ENCODE assay signal across 19 cellular contexts in the genomic region with DNA sequence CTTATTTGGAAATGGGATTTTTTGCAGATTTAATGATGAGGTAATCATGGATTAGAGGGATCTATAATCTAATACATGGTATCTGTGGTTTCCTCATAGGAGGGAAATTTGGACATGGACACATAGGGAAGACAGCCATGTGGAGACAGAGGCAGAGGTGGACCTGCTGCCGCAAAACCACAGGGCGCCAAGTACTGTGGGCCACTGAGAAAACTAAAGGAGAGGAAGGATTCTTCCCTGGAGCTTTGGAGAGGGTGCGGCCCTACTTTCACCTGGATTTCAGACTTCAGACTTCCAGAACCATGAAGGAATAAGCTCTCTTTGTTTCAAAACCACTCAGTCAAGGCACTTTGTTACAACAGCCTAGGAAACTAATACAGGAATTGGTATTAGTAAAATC.
DNase-seq lines count a peak whose midpoint lies in the region; ATAC-seq, FAIRE-seq and TF ChIP-seq lines count a peak whose summit lies in the region.
"Had no signal": no experiment of that assay in that cellular context is flagged by ENCODE, and none has a peak within 500 bp of the region (broad histone marks: within the 10 kb centered on the region; RNA-seq: fewer than 3 reads in every experiment).

No MANE protein-coding gene starts in this region.

- CTCF ChIA-PET in A549 (lab: Yijun Ruan, JAX): interaction anchor here (1.2 to 2.1 kb wide), 3 partner anchors 20 to 1479 kb away, joined by 3 to 7 read pairs (median 3); no protein-coding TSS in a partner anchor
- CTCF ChIA-PET in PC-3 (lab: Charles Lee): interaction anchor here (0.9 kb wide), 1 partner anchor 94 kb away, joined by 4 read pairs; no protein-coding TSS in a partner anchor

- TF ChIP-seq RAD21 in A549 (conservative IDR thresholded peaks at IDR 0.05 in 1 of 2, IDR thresholded peaks at IDR 0.05 in 1 of 2): no peak

- peaks cover 28% of the 10 kb centered on the region for H3K27me3 Mint-ChIP-seq in activated T-helper 17 cell treated with anti-CD3 and anti-CD28 coated beads, Interleukin-2, amount 50 U/mL, for 72 hours

- H3K4me3 ChIP-seq in A549 (no peak overlapping the region), PC-3 (ENCODE audit: low read length) (peak overlapping the region; percentile 74), esophagus muscularis mucosa (no peak overlapping the region), psoas muscle (no peak overlapping the region)
- H3K4me3 ChIP-seq: BLaER1 treated with 17β-estradiol and CSF1 and Interleukin-3, amounts not matched to agents 10 nM and 100 nM; SJCRH30 had no signal

- intact Hi-C loops in PC-3 (cut with micrococcal nuclease): loop anchor here (2.0 to 10.0 kb wide), 3 partner anchors 16 to 892 kb away; partner anchors contain the start of gene KLF6
- intact Hi-C loops in esophagus muscularis mucosa (cut with DNase I): no loop called here
- intact Hi-C loops in psoas muscle (cut with DNase I): no loop called here
- intact Hi-C loops in posterior vena cava (cut with DNase I): loop anchor here in 1 of 2 donors (10.0 kb wide), 1 partner anchor 88 kb away; no protein-coding TSS in a partner anchor

- TF ChIP-seq POLR2A in A549 (IDR thresholded peaks at IDR 0.05; ENCODE audit: low read length) (no peak), esophagus muscularis mucosa (IDR thresholded peaks at IDR 0.05; ENCODE audit: low read depth) (no peak)

- DNase-seq in A549 (ENCODE audit: low read depth in 1 of 2, low spot score in 1 of 2) (no peak), PC-3 (peak; percentile 27), esophagus muscularis mucosa (ENCODE audit: extremely low spot score) (no peak), psoas muscle (no peak), posterior vena cava (ENCODE audit: low spot score) (no peak)
- DNase-seq: DMS 273 treated with DMSO at 0.1 percent for 48 hours, GF-D8, NCI-H1105 treated with DMSO at 0.1 percent for 48 hours, NCI-H1694 treated with DMSO at 0.1 percent for 48 hours, NCI-H446, NCI-H69, RPMI8226, SJCRH30 had no signal

- no peaks in the 10 kb centered on the region for H4K20me1 ChIP-seq in PC-3 (ENCODE audit: low read length)
- H4K20me1 ChIP-seq: BLaER1 treated with 17β-estradiol and CSF1 and Interleukin-3, amounts not matched to agents 10 nM and 100 nM had no signal

- no peak overlapping the region for H3K27ac Mint-ChIP-seq in activated T-helper 17 cell treated with anti-CD3 and anti-CD28 coated beads, Interleukin-2, amount 50 U/mL, for 72 hours

- no peaks in the 10 kb centered on the region for H3K36me3 Mint-ChIP-seq in activated T-helper 17 cell treated with anti-CD3 and anti-CD28 coated beads, Interleukin-2, amount 50 U/mL, for 72 hours (ENCODE audit: low read depth)

- peak overlapping the region; percentile 79 for H3K4me2 ChIP-seq in A549
- H3K4me2 ChIP-seq in PC-3 (ENCODE audit: low read length): peak overlapping the region; percentile 82
- H3K4me2 ChIP-seq: BLaER1 treated with 17β-estradiol and CSF1 and Interleukin-3, amounts not matched to agents 10 nM and 100 nM had no signal

- no peaks in the 10 kb centered on the region for H3K9me2 ChIP-seq in PC-3 (replicated peaks; ENCODE audit: low read length)

- H3K4me1 ChIP-seq in A549 (peaks cover 58% of the 10 kb centered on the region), PC-3 (ENCODE audit: insufficient read depth, low read length) (peaks cover 62% of the 10 kb centered on the region), esophagus muscularis mucosa (peaks cover 9 to 19% (median 11%) of the 10 kb centered on the region in 4 donors), psoas muscle (peaks cover 35% of the 10 kb centered on the region)
- H3K4me1 ChIP-seq: SJCRH30 had no signal

- H3K4me3 Mint-ChIP-seq in activated T-helper 17 cell treated with anti-CD3 and anti-CD28 coated beads, Interleukin-2, amount 50 U/mL, for 72 hours: no peak overlapping the region

- no peaks in the 10 kb centered on the region for H3K4me1 Mint-ChIP-seq in activated T-helper 17 cell treated with anti-CD3 and anti-CD28 coated beads, Interleukin-2, amount 50 U/mL, for 72 hours

- H3K9ac ChIP-seq in PC-3 (ENCODE audit: low read length): peak overlapping the region; percentile 93
- H3K9ac ChIP-seq: BLaER1 treated with 17β-estradiol and CSF1 and Interleukin-3, amounts not matched to agents 10 nM and 100 nM had no signal

- H3K27ac ChIP-seq in A549 (peak overlapping the region; percentile 84 to 87), PC-3 (ENCODE audit: low read length) (peak overlapping the region; percentile 99), esophagus muscularis mucosa (replicated peaks in 1 of 4) (peak overlapping the region; percentile 3 to 75 (median 8)), psoas muscle (peak overlapping the region; percentile 87)
- H3K27ac ChIP-seq: BLaER1 treated with 17β-estradiol and CSF1 and Interleukin-3, amounts not matched to agents 10 nM and 100 nM; SJCRH30 had no signal

- H3F3A ChIP-seq in PC-3 (ENCODE audit: low read length, unreplicated experiment): no peaks in the 10 kb centered on the region

- WGBS in A549 (ENCODE audit: missing lambda C conversion rate): 94% methylated on average over 3 of the region's 3 CpGs
- 97% methylated on average over 3 of the region's 3 CpGs for WGBS in esophagus muscularis mucosa
- WGBS in psoas muscle, 3 donors: 98 to 100% (median 99%) methylated on average over 3 of the region's 3 CpGs

- H3K27me3 ChIP-seq in PC-3 (ENCODE audit: low read length) (no peaks in the 10 kb centered on the region), esophagus muscularis mucosa (no peaks in the 10 kb centered on the region), psoas muscle (ENCODE audit: insufficient read depth in 3 of 3, low read length in 2 of 3) (no peaks in the 10 kb centered on the region)
- H3K27me3 ChIP-seq: BLaER1 treated with 17β-estradiol and CSF1 and Interleukin-3, amounts not matched to agents 10 nM and 100 nM; SJCRH30 had no signal

- TF ChIP-seq EP300 in A549 (IDR thresholded peaks at IDR 0.05) (no peak), esophagus muscularis mucosa (IDR thresholded peaks at IDR 0.05) (no peak)

- peaks cover 46% of the 10 kb centered on the region for H3K79me2 ChIP-seq in PC-3 (ENCODE audit: low read length)

- no TSS peak for BruUV-seq in PC-3 (replicated peaks; lab: Mats Ljungman, UMichigan)

- no peak overlapping the region for H2AFZ ChIP-seq in PC-3 (ENCODE audit: low read length)

- TF ChIP-seq CTCF in A549 (IDR thresholded peaks at IDR 0.05) (no peak), PC-3 (conservative IDR thresholded peaks at IDR 0.05; ENCODE audit: low read depth, low read length) (no peak), esophagus muscularis mucosa (IDR thresholded peaks at IDR 0.05) (no peak), psoas muscle (IDR thresholded peaks at IDR 0.05) (no peak)

- ATAC-seq in A549 (no peak), PC-3 (no peak), psoas muscle (no peak), GM18868 (IDR thresholded peaks at IDR 0.05; ENCODE audit: unreplicated experiment) (no peak), HG03432 (IDR thresholded peaks at IDR 0.05; ENCODE audit: unreplicated experiment) (no peak)
- ATAC-seq in activated T-helper 17 cell treated with anti-CD3 and anti-CD28 coated beads, Interleukin-2, amount 50 U/mL, for 72 hours (replicated peaks): no peak

- FAIRE-seq in A549 (lab: Jason Lieb, UNC): no peak
- FAIRE-seq: GM12891, GM18507 had no signal

- no peaks in the 10 kb centered on the region for H3K9me3 Mint-ChIP-seq in activated T-helper 17 cell treated with anti-CD3 and anti-CD28 coated beads, Interleukin-2, amount 50 U/mL, for 72 hours

- H3K9me3 ChIP-seq in A549 (no peaks in the 10 kb centered on the region), PC-3 (ENCODE audit: low read length) (no peaks in the 10 kb centered on the region), esophagus muscularis mucosa (no peaks in the 10 kb centered on the region), psoas muscle (no peaks in the 10 kb centered on the region)
- H3K9me3 ChIP-seq: BLaER1 treated with 17β-estradiol and CSF1 and Interleukin-3, amounts not matched to agents 10 nM and 100 nM; SJCRH30 had no signal

- H3K36me3 ChIP-seq in PC-3 (ENCODE audit: low read depth, low read length) (no peaks in the 10 kb centered on the region), esophagus muscularis mucosa (no peaks in the 10 kb centered on the region), psoas muscle (ENCODE audit: insufficient read depth in 1 of 2, low read depth in 1 of 2) (no peaks in the 10 kb centered on the region)
- H3K36me3 ChIP-seq: BLaER1 treated with 17β-estradiol and CSF1 and Interleukin-3, amounts not matched to agents 10 nM and 100 nM; SJCRH30 had no signal

- POLR2A ChIA-PET in A549 (lab: Yijun Ruan, JAX): interaction anchor here (1.1 to 3.2 kb wide), 2 partner anchors 49 to 891 kb away, joined by 4 to 11 read pairs; partner anchors contain the start of gene KLF6
- POLR2A ChIA-PET in PC-3 (lab: Charles Lee; ENCODE audit: unreplicated experiment): interaction anchor here (0.6 to 1.3 kb wide), 4 partner anchors 10 to 936 kb away, joined by 3 to 10 read pairs (median 5); no protein-coding TSS in a partner anchor

TF ChIP-seq in A549, 52 proteins besides CTCF, POLR2A, EP300 and RAD21:
- no peak for TF ChIP-seq HOXA7 (CRISPR knock-in tag; IDR thresholded peaks at IDR 0.05)
- no peak for TF ChIP-seq ESRRA (IDR thresholded peaks at IDR 0.05; ENCODE audit: borderline replicate concordance, low read length)
- TF ChIP-seq FOSL2 (IDR thresholded peaks at IDR 0.05): no peak
- TF ChIP-seq FOSL2 (CRISPR knock-in tag; IDR thresholded peaks at IDR 0.05): no peak
- no peak for TF ChIP-seq NR3C1 (IDR thresholded peaks at IDR 0.05)
- TF ChIP-seq HOXB5 (CRISPR knock-in tag; IDR thresholded peaks at IDR 0.05): no peak
TF ChIP-seq in A549: peak in this region for 0.

Comparison
In these comparisons a context has a peak if more than half of its experiments do, and no peak if none do; other contexts are left out.
1. H3K27ac ChIP-seq: peak in every context shown above with its lines; median percentile 99 in PC-3; 87 in psoas muscle; 86 in A549; 8 in esophagus muscularis mucosa.